ENCODE assay signal across 8 cellular contexts in the genomic region with DNA sequence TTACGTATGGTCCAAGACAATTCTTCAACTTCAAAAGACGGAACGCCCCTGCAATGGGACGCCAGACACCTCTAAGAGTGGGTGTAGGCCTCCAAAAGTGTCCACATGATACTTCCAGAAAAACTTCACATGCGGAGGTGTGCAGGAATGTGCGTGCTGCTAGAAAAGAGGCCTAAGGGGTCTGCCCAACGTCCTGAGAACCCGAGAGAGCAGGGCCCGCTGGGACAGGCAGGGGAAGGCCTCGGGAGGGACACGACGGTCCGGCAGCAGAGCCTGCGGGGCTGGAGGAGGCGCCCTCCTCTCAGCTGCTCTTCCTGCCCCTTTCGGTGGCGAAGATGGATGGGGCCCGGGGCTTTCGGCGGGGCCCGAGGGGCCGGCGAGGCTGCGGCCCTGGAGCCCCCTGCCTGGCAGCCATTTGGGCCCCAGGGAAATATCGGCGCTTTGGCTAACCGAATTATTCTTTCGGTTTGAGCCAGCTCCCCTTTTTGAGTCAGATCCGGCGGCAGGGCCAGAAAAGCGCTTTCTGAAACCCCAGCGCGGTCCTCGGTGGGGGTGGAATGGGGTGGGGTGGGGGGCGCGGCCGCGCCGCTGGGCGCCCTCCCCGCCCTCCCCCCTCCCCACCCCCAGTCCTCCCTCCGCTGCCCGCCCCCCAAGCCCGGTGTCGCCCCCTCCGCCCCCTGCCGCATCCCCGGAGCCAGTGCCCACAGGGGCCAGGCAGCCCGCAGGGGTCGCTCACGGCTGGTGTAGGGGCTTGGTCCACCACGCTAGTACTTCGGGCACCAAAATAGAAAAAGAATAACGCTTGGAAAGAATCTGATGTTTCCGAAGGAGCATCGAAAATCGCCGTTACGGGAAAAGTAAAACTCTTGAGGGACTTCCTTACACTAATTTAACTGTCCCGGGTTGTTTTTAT. TPM values are rescaled to one million over a fixed set of nuclear protein-coding genes. Genes with fewer than 3 reads are reported as not detected.
A peak's percentile ranks its signal among the peaks of the same experiment; 100 is the strongest.
DNase-seq lines count a peak whose midpoint lies in the region; ATAC-seq lines count a peak whose summit lies in the region.

No MANE protein-coding gene starts in this region.

- H3K9ac ChIP-seq in NT2/D1 (ENCODE audit: insufficient read length, low read depth): peak overlapping the region; percentile 77

- no peaks in the 10 kb centered on the region for H3K36me3 Mint-ChIP-seq in activated naive CD8-positive, alpha-beta T cell
- H3K36me3 Mint-ChIP-seq in immature natural killer cell: no peaks in the 10 kb centered on the region

- H3K4me3 Mint-ChIP-seq in activated naive CD8-positive, alpha-beta T cell: peak overlapping the region; percentile 84
- H3K4me3 Mint-ChIP-seq in immature natural killer cell: peak overlapping the region; percentile 73 to 83 (median 80)

- peaks cover 62% of the 10 kb centered on the region for H3K4me1 Mint-ChIP-seq in activated naive CD8-positive, alpha-beta T cell (ENCODE audit: low read depth)
- H3K4me1 Mint-ChIP-seq in immature natural killer cell: peaks cover 36 to 41% of the 10 kb centered on the region in 2 donors

- peaks cover 8% of the 10 kb centered on the region for H3K4me1 ChIP-seq in NT2/D1 (ENCODE audit: insufficient read depth, insufficient read length)

- H3K27me3 Mint-ChIP-seq in activated naive CD8-positive, alpha-beta T cell: no peaks in the 10 kb centered on the region
- H3K27me3 Mint-ChIP-seq in immature natural killer cell (ENCODE audit: low read depth in 3 of 3): peaks cover 2 to 17% (median 3%) of the 10 kb centered on the region in 3 donors

- no peaks in the 10 kb centered on the region for H3K36me3 ChIP-seq in NT2/D1 (ENCODE audit: insufficient read depth, insufficient read length, low read length)

- peak overlapping the region; percentile 39 for H3K4me3 ChIP-seq in NT2/D1 (ENCODE audit: insufficient read length, low read depth)

- no peaks in the 10 kb centered on the region for H3K9me3 Mint-ChIP-seq in activated naive CD8-positive, alpha-beta T cell (ENCODE audit: low read depth)
- H3K9me3 Mint-ChIP-seq in immature natural killer cell: no peaks in the 10 kb centered on the region

- peaks cover 68% of the 10 kb centered on the region for H3K27me3 ChIP-seq in NT2/D1 (ENCODE audit: insufficient read depth, insufficient read length)

- H3K9me3 ChIP-seq in NT2/D1 (ENCODE audit: insufficient read depth, low read length): no peaks in the 10 kb centered on the region

- DNase-seq in NT2/D1 (ENCODE audit: low read depth, low spot score) (no peak), immature natural killer cell (peak; percentile 61 to 69 (median 62)), kidney glomerular epithelial cell (lab: John Stamatoyannopoulos, UW) (no peak), cerebellar cortex (ENCODE audit: low spot score) (no peak), Ammon's horn (ENCODE audit: low spot score) (no peak)
- DNase-seq in stimulated activated CD4-positive, alpha-beta T cell treated with anti-CD3 and anti-CD28 coated beads, Interleukin-4, amount 100 ng/mL, for 4 hours: peak; percentile 54 to 63

- peak overlapping the region; percentile 95 for H3K27ac Mint-ChIP-seq in activated naive CD8-positive, alpha-beta T cell
- peak overlapping the region in 4 of 6 donors; percentile 55 to 84 (median 74) for H3K27ac Mint-ChIP-seq in immature natural killer cell

- peak; percentile 30 for ATAC-seq in GM19025 (IDR thresholded peaks at IDR 0.05; ENCODE audit: low read depth, unreplicated experiment)

RNA-seq across cellular contexts. Expression of a gene that starts 9.2 kb away (rescaled TPM):
- 100 to 1,000 TPM in 1 of 3 donors, 10 to 100 TPM in 2; 77.1 to 204 (median 82.7) TPM for polyA plus RNA-seq in immature natural killer cell

RNA-seq across cellular contexts. Expression of a gene that starts 22.2 kb away (rescaled TPM):
- polyA plus RNA-seq in immature natural killer cell: not detected

Comparison
In these comparisons a context has a peak if more than half of its experiments do, and no peak if none do; other contexts are left out.
1. DNase-seq: peak in immature natural killer cell (3 of 3) and stimulated activated CD4-positive, alpha-beta T cell treated with anti-CD3 and anti-CD28 coated beads, Interleukin-4, amount 100 ng/mL, for 4 hours (2 of 2); none in NT2/D1 (single experiment), kidney glomerular epithelial cell (single experiment), cerebellar cortex (single experiment) and Ammon's horn (single experiment).